In genomic region chr21:39136138-39136537, GRCh38 we compare ENCODE assay signal across 8 cellular contexts. TPM values are rescaled to one million over a fixed set of nuclear protein-coding genes. Genes with fewer than 3 reads are reported as not detected.
DNase-seq lines count a peak whose midpoint lies in the region; ATAC-seq, FAIRE-seq and TF ChIP-seq lines count a peak whose summit lies in the region.
"Not testable (repeated sequence)": the region's sequence is repeated elsewhere in the genome, so short reads cannot be mapped to it uniquely, and the experiment has no call there.

No MANE protein-coding gene starts in this region.

- ATAC-seq in activated CD8-positive, alpha-beta memory T cell treated with anti-CD3 and anti-CD28 coated beads, Interleukin-2, amount 10 ng/mL, durations not matched to agents 7 days and 5 days: not testable (repeated sequence)
- ATAC-seq in HepG2: peak; percentile 84
- ATAC-seq in stimulated activated naive B cell treated with anti-CD40 and anti-IgM and Interleukin-4, amounts not matched to agents 10 μg/mL and 1 μg/mL and 100 μg/mL, for 72 hours (replicated peaks): peak; percentile 38 to 61

- not testable (repeated sequence) for BruUV-seq in HepG2 (replicated peaks; lab: Mats Ljungman, UMichigan)

- H3K4me3 Mint-ChIP-seq in activated CD8-positive, alpha-beta memory T cell treated with anti-CD3 and anti-CD28 coated beads, Interleukin-2, amount 10 ng/mL, durations not matched to agents 7 days and 5 days; stimulated activated naive B cell treated with anti-CD40 and anti-IgM and Interleukin-4, amounts not matched to agents 10 μg/mL and 1 μg/mL and 100 μg/mL, for 72 hours: not testable (repeated sequence)

- not testable (repeated sequence) for H3K9ac ChIP-seq in HepG2 (ENCODE audit: insufficient read depth, low read depth, low read length)

- not testable (repeated sequence) for H3K4me1 ChIP-seq in esophagus muscularis mucosa
- H3K4me1 ChIP-seq in HepG2 (ENCODE audit: insufficient read depth, low read length): peaks cover 65% of the 10 kb centered on the region

- in situ Hi-C loops in HepG2 (cut with HindIII; ENCODE audit: extremely low pct_ligation_motif_present, low pct_unique_long_range_greater_than_20kb): loop anchor here (5.0 to 10.0 kb wide), 3 partner anchors 49 to 631 kb away; no protein-coding TSS in a partner anchor

- peak; percentile 67 for DNase-seq in DMS153 treated with DMSO at 0.1 percent for 48 hours (lab: John Stamatoyannopoulos, UW; ENCODE audit: unreplicated experiment)
- peak; percentile 44 to 66 for DNase-seq in Kasumi-1 (lab: John Stamatoyannopoulos, UW)
- peak; percentile 68 for DNase-seq in NCI-H345 (lab: John Stamatoyannopoulos, UW)
- peak; percentile 47 for DNase-seq in SHP77 treated with DMSO at 0.1 percent for 48 hours (lab: John Stamatoyannopoulos, UW)
- DNase-seq in activated CD8-positive, alpha-beta memory T cell treated with anti-CD3 and anti-CD28 coated beads, Interleukin-2, amount 10 ng/mL, durations not matched to agents 7 days and 5 days: peak; percentile 38
- peak; percentile 19 for DNase-seq in esophagus muscularis mucosa (ENCODE audit: extremely low spot score)
- DNase-seq in HepG2 (ENCODE audit: low spot score): peak; percentile 43
- DNase-seq in stimulated activated naive B cell treated with anti-CD40 and anti-IgM and Interleukin-4, amounts not matched to agents 10 μg/mL and 1 μg/mL and 100 μg/mL, for 72 hours: not testable (repeated sequence)

- not testable (repeated sequence) for H2AFZ ChIP-seq in HepG2 (ENCODE audit: low read length)

- not testable (repeated sequence) for H3K79me2 ChIP-seq in HepG2 (ENCODE audit: insufficient read depth, low read length)

- H3K36me3 ChIP-seq in esophagus muscularis mucosa; HepG2 (replicated peaks in 1 of 2; ENCODE audit: control insufficient read depth in 1 of 2, insufficient read depth in 2 of 2, low read length in 2 of 2): not testable (repeated sequence)

- not testable (repeated sequence) for H3K27ac ChIP-seq in esophagus muscularis mucosa (replicated peaks in 1 of 4); HepG2 (ENCODE audit: extremely low read length, insufficient read depth, low read length)

- peak; percentile 13 to 32 (median 15) for TF ChIP-seq CTCF in esophagus muscularis mucosa (IDR thresholded peaks at IDR 0.05)
- peak; percentile 67 for TF ChIP-seq CTCF in HepG2 (CRISPR knock-in tag; IDR thresholded peaks at IDR 0.05)

- not testable (repeated sequence) for H3K9me3 Mint-ChIP-seq in activated CD8-positive, alpha-beta memory T cell treated with anti-CD3 and anti-CD28 coated beads, Interleukin-2, amount 10 ng/mL, durations not matched to agents 7 days and 5 days (ENCODE audit: low read depth); stimulated activated naive B cell treated with anti-CD40 and anti-IgM and Interleukin-4, amounts not matched to agents 10 μg/mL and 1 μg/mL and 100 μg/mL, for 72 hours

- H3K27ac Mint-ChIP-seq in activated CD8-positive, alpha-beta memory T cell treated with anti-CD3 and anti-CD28 coated beads, Interleukin-2, amount 10 ng/mL, durations not matched to agents 7 days and 5 days; stimulated activated naive B cell treated with anti-CD40 and anti-IgM and Interleukin-4, amounts not matched to agents 10 μg/mL and 1 μg/mL and 100 μg/mL, for 72 hours: not testable (repeated sequence)

- 0 out of 2 replicates have a peak, but pooled peaks have one; percentile 35 for TF ChIP-seq RAD21 in HepG2 (CRISPR knock-in tag; IDR thresholded peaks at IDR 0.05)

- not testable (repeated sequence) for H3K27me3 Mint-ChIP-seq in activated CD8-positive, alpha-beta memory T cell treated with anti-CD3 and anti-CD28 coated beads, Interleukin-2, amount 10 ng/mL, durations not matched to agents 7 days and 5 days; stimulated activated naive B cell treated with anti-CD40 and anti-IgM and Interleukin-4, amounts not matched to agents 10 μg/mL and 1 μg/mL and 100 μg/mL, for 72 hours

- not testable (repeated sequence) for H3K4me2 ChIP-seq in HepG2 (ENCODE audit: low read depth, low read length)

- CTCF ChIA-PET in activated CD8-positive, alpha-beta memory T cell treated with anti-CD3 and anti-CD28 coated beads, Interleukin-2, amount 10 ng/mL, durations not matched to agents 7 days and 5 days (lab: Charles Lee): interaction anchor here (2.9 kb wide), 1 partner anchor 405 kb away, joined by 8 read pairs; no protein-coding TSS in a partner anchor
- CTCF ChIA-PET in HepG2 (lab: Yijun Ruan, JAX; ENCODE audit: low intra/inter-chr PET ratio, low total read pairs): interaction anchor here (1.1 kb wide), 1 partner anchor 47 kb away, joined by 4 read pairs; no protein-coding TSS in a partner anchor

- not testable (repeated sequence) for H3K27me3 ChIP-seq in esophagus muscularis mucosa; HepG2 (ENCODE audit: control insufficient read depth in 1 of 2, insufficient read depth in 2 of 2, low read length in 2 of 2)

- intact Hi-C loops in esophagus muscularis mucosa (cut with DNase I): loop anchor here (5.0 kb wide), 1 partner anchor 629 kb away; no protein-coding TSS in a partner anchor
- intact Hi-C loops in HepG2 (cut with micrococcal nuclease; ENCODE audit: unreplicated experiment): loop anchor here (5.0 to 10.0 kb wide), 2 partner anchors 314 to 331 kb away; partner anchors contain the start of gene ETS2

- not testable (repeated sequence) for TF ChIP-seq EP300 in esophagus muscularis mucosa (IDR thresholded peaks at IDR 0.05); HepG2 (IDR thresholded peaks at IDR 0.05; ENCODE audit: low read depth in 2 of 2, low read length in 2 of 2); HepG2 (CRISPR knock-in tag; IDR thresholded peaks at IDR 0.05; ENCODE audit: borderline replicate concordance)

- H3K9me3 ChIP-seq in esophagus muscularis mucosa; HepG2 (ENCODE audit: low read length): not testable (repeated sequence)

- not testable (repeated sequence) for TF ChIP-seq POLR2A in esophagus muscularis mucosa (IDR thresholded peaks at IDR 0.05; ENCODE audit: low read depth); HepG2 (IDR thresholded peaks at IDR 0.05; ENCODE audit: insufficient read depth in 1 of 2, low read depth in 2 of 2, low read length in 2 of 2)

- not testable (repeated sequence) for H3K4me3 ChIP-seq in esophagus muscularis mucosa; HepG2 (replicated peaks in 1 of 3; ENCODE audit: insufficient read depth in 1 of 3, low read depth in 2 of 3, low read length in 3 of 3)

- not testable (repeated sequence) for H3K36me3 Mint-ChIP-seq in activated CD8-positive, alpha-beta memory T cell treated with anti-CD3 and anti-CD28 coated beads, Interleukin-2, amount 10 ng/mL, durations not matched to agents 7 days and 5 days; stimulated activated naive B cell treated with anti-CD40 and anti-IgM and Interleukin-4, amounts not matched to agents 10 μg/mL and 1 μg/mL and 100 μg/mL, for 72 hours

- not testable (repeated sequence) for H4K20me1 ChIP-seq in HepG2 (ENCODE audit: insufficient read depth, low read length)

- H3K4me1 Mint-ChIP-seq in activated CD8-positive, alpha-beta memory T cell treated with anti-CD3 and anti-CD28 coated beads, Interleukin-2, amount 10 ng/mL, durations not matched to agents 7 days and 5 days; stimulated activated naive B cell treated with anti-CD40 and anti-IgM and Interleukin-4, amounts not matched to agents 10 μg/mL and 1 μg/mL and 100 μg/mL, for 72 hours: not testable (repeated sequence)

- WGBS in esophagus muscularis mucosa: 75% methylated on average over 8 of the region's 8 CpGs
- 66% methylated on average over 4 of the region's 8 CpGs for WGBS in HepG2 (ENCODE audit: low lambda C conversion rate)

- FAIRE-seq in HepG2 (lab: Jason Lieb, UNC): peak; percentile 72

- POLR2A ChIA-PET in HepG2 (lab: Yijun Ruan, JAX): not testable (repeated sequence)

TF ChIP-seq in HepG2, 621 proteins besides CTCF, POLR2A, EP300 and RAD21 (continues in another document):
- not testable (repeated sequence) for TF ChIP-seq FOXA1 (IDR thresholded peaks at IDR 0.05)
- 0 out of 2 replicates have a peak, but pooled peaks have one; percentile 19 for TF ChIP-seq FOXA1 (CRISPR knock-in tag; IDR thresholded peaks at IDR 0.05)
- peak; percentile 78 for TF ChIP-seq SMC3 (IDR thresholded peaks at IDR 0.05; ENCODE audit: low read length)
- peak; percentile 83 for TF ChIP-seq STAG1 (CRISPR knock-in tag; IDR thresholded peaks at IDR 0.05)

RNA-seq across cellular contexts. Expression of gene PSMG1, which starts 47.1 kb away (rescaled TPM):
- total RNA-seq in activated CD8-positive, alpha-beta memory T cell treated with anti-CD3 and anti-CD28 coated beads, Interleukin-2, amount 10 ng/mL, durations not matched to agents 7 days and 5 days: 10 to 100 TPM; 62.9 to 88.1 TPM
- total RNA-seq in esophagus muscularis mucosa (10 to 100 TPM; 23.5 to 32.8 (median 25.1) TPM), HepG2 (2016; rRNA removed; fragmentation: Illumina TruSeq; extraction: Trizol) (173 and 184 TPM in 2 replicates)
- 63.4 and 63.6 TPM in 2 replicates for total RNA-seq in HepG2 (2016; cell fraction: cytosol; rRNA removed; fragmentation: Illumina TruSeq; extraction: Trizol; ENCODE audit: low read depth)
- 173 and 194 TPM in 2 replicates for total RNA-seq in HepG2 (2016; cell fraction: insoluble cytoplasmic fraction; rRNA removed; fragmentation: Illumina TruSeq; extraction: Trizol)
- 86.8 and 90.7 TPM in 2 replicates for total RNA-seq in HepG2 (2016; cell fraction: membrane; rRNA removed; fragmentation: Illumina TruSeq; extraction: Trizol)
- total RNA-seq in HepG2 (2016; cell fraction: nucleus; rRNA removed; fragmentation: Illumina TruSeq; extraction: Trizol): 72.7 and 90.4 TPM in 2 replicates
- 48.0 and 63.6 TPM in 2 replicates for polyA plus RNA-seq in HepG2 (2011; rRNA removed)
- 34.3 and 49.4 TPM in 2 replicates for polyA plus RNA-seq in HepG2 (2011; cell fraction: cytosol; rRNA removed)
- 15.8 and 21.3 TPM in 2 replicates for polyA plus RNA-seq in HepG2 (2011; cell fraction: nucleus; rRNA removed)
- 53.0 and 76.8 TPM in 2 replicates for polyA plus RNA-seq in HepG2 (2012)
- polyA plus RNA-seq in HepG2 (2016; cell fraction: cytosol; fragmentation: Illumina TruSeq; extraction: Trizol; ENCODE audit: low read depth): 55.8 and 70.6 TPM in 2 replicates
- polyA plus RNA-seq in HepG2 (2016; cell fraction: insoluble cytoplasmic fraction; fragmentation: Illumina TruSeq; extraction: Trizol; ENCODE audit: low read depth): 206 and 228 TPM in 2 replicates
- 73.9 and 74.0 TPM in 2 replicates for polyA plus RNA-seq in HepG2 (2016; cell fraction: membrane; fragmentation: Illumina TruSeq; extraction: Trizol; ENCODE audit: low read depth)
- polyA plus RNA-seq in HepG2 (2016; cell fraction: nucleus; fragmentation: Illumina TruSeq; extraction: Trizol; ENCODE audit: insufficient read depth, low read depth): 139 and 145 TPM in 2 replicates
- polyA minus RNA-seq in HepG2 (2011; rRNA and poly(A)+ RNA removed; ENCODE audit: low replicate concordance): 9.2 and 15.6 TPM in 2 replicates
- polyA minus RNA-seq in HepG2 (2011; cell fraction: cytosol; rRNA and poly(A)+ RNA removed): 19.7 and 23.0 TPM in 2 replicates
- 33.6 and 41.3 TPM in 2 replicates for polyA minus RNA-seq in HepG2 (2011; cell fraction: nucleus; rRNA and poly(A)+ RNA removed)
